9 cellular contexts compared by ENCODE assay signal in the genomic region with DNA sequence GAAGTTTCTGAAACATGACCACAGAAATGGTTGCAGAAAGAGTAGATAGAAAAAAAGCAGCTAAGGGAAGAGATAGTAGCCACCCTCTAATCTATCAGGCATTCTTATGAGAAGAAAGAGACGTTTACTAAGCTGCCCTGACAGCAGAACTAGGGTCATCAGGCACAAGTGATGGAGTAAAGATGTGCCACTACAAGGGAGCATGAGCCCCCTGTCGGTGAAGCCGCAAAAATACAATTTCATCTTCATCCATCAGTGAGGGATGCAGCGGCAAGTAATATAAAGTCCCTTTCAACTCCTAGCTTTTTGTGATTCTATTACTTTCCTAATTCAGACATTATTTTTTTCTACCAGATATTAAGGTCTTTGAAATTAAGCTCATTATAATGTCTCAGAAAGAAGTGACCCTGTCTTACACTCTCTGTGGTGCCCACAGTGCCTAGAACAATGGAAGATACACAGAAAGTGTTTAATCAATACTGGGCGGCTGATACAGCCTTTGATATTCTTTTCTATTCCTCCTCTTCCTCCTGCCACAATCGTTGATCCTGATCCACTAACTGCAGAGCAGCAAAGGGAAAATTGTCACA.
A peak's percentile ranks its signal among the peaks of the same experiment; 100 is the strongest.
DNase-seq lines count a peak whose midpoint lies in the region; ATAC-seq and TF ChIP-seq lines count a peak whose summit lies in the region.
"Had no signal": no experiment of that assay in that cellular context is flagged by ENCODE, and none has a peak within 500 bp of the region (broad histone marks: within the 10 kb centered on the region; RNA-seq: fewer than 3 reads in every experiment).

No MANE protein-coding gene starts in this region.

- no peaks in the 10 kb centered on the region for H3K4me1 ChIP-seq in OCI-LY7 (ENCODE audit: insufficient read depth, low read length, poor library complexity, severe bottlenecking)
- peaks cover 12% of the 10 kb centered on the region for H3K4me1 ChIP-seq in foreskin keratinocyte

- CTCF ChIA-PET in OCI-LY7 (lab: Charles Lee; ENCODE audit: unreplicated experiment), result no interaction called here

- DNase-seq in stimulated activated CD4-positive, alpha-beta T cell treated with anti-CD3 and anti-CD28 coated beads, Interleukin-1b, Interleukin-23, amount 100 ng/mL, for 48 hours, result peak; percentile 3
- DNase-seq in stimulated activated CD4-positive, alpha-beta T cell treated with anti-CD3 and anti-CD28 coated beads, Interleukin-4, amount 100 ng/mL, for 1 hour, result no peak
- DNase-seq in OCI-LY7 (ENCODE audit: low spot score) (peak; percentile 16), foreskin keratinocyte (no peak), putamen (ENCODE audit: low spot score) (no peak), NCI-H2227 treated with DMSO at 0.1 percent for 48 hours (lab: John Stamatoyannopoulos, UW) (no peak)
- DNase-seq: activated B cell treated with CpG ODN at 0.5 μM for 24 hours had no signal

- H3K9me2 ChIP-seq in OCI-LY7 (ENCODE audit: insufficient read depth, low read length), result no peaks in the 10 kb centered on the region

- H3K79me2 ChIP-seq in OCI-LY7 (ENCODE audit: insufficient read depth, low read depth, low read length), result no peaks in the 10 kb centered on the region

- POLR2A ChIA-PET in OCI-LY7 (lab: Charles Lee), result no interaction called here

- H2AFZ ChIP-seq in OCI-LY7 (ENCODE audit: low read length), result no peak overlapping the region

- no peaks in the 10 kb centered on the region for H3K27me3 ChIP-seq in foreskin keratinocyte

- H3K9me3 ChIP-seq in OCI-LY7 (ENCODE audit: low read length), result no peaks in the 10 kb centered on the region

- no peaks in the 10 kb centered on the region for H3K36me3 ChIP-seq in OCI-LY7 (ENCODE audit: insufficient read depth, low read length)

- H4K20me1 ChIP-seq in OCI-LY7 (ENCODE audit: insufficient read depth, low read length), result no peaks in the 10 kb centered on the region

- H3K27ac ChIP-seq in OCI-LY7 (ENCODE audit: low read depth, low read length, poor library complexity, severe bottlenecking) (no peak overlapping the region), foreskin keratinocyte (no peak overlapping the region)

- ATAC-seq in foreskin keratinocyte, result no peak
- no peak for ATAC-seq in HG02852 (IDR thresholded peaks at IDR 0.05; ENCODE audit: unreplicated experiment)
- no peak for ATAC-seq in HG03469 (IDR thresholded peaks at IDR 0.05; ENCODE audit: unreplicated experiment)

- intact Hi-C loops in OCI-LY7 (cut with micrococcal nuclease; ENCODE audit: unreplicated experiment), result no loop called here

- peak; percentile 78 for TF ChIP-seq CTCF in OCI-LY7 (conservative IDR thresholded peaks at IDR 0.05; ENCODE audit: low read length)
- peak; percentile 66 for TF ChIP-seq CTCF in foreskin keratinocyte (conservative IDR thresholded peaks at IDR 0.05)

- H3K4me3 ChIP-seq in OCI-LY7 (ENCODE audit: low read depth, low read length, poor library complexity, severe bottlenecking), result no peak overlapping the region

- no peak overlapping the region for H3K4me2 ChIP-seq in OCI-LY7 (ENCODE audit: low read length)

- BruUV-seq in OCI-LY7 (replicated peaks; lab: Mats Ljungman, UMichigan), result no TSS peak

Comparison
In these comparisons a context has a peak if more than half of its experiments do, and no peak if none do; other contexts are left out.
1. DNase-seq: peak in stimulated activated CD4-positive, alpha-beta T cell treated with anti-CD3 and anti-CD28 coated beads, Interleukin-1b, Interleukin-23, amount 100 ng/mL, for 48 hours (single experiment) and OCI-LY7 (single experiment); none in stimulated activated CD4-positive, alpha-beta T cell treated with anti-CD3 and anti-CD28 coated beads, Interleukin-4, amount 100 ng/mL, for 1 hour (single experiment), foreskin keratinocyte (0 of 2), putamen (single experiment) and NCI-H2227 treated with DMSO at 0.1 percent for 48 hours (single experiment).